Comparison of ENCODE assay signal across 31 cellular contexts in genomic region chr7:68015098-68015497, GRCh38.
"Had no signal": no experiment of that assay in that cellular context is flagged by ENCODE, and none has a peak within 500 bp of the region (broad histone marks: within the 10 kb centered on the region; RNA-seq: fewer than 3 reads in every experiment).

No MANE protein-coding gene starts in this region.

- H3K9ac ChIP-seq: KMS-11 had no signal

- H3K27ac Mint-ChIP-seq: activated CD4-positive, alpha-beta T cell treated with anti-CD3 and anti-CD28 coated beads for 36 hours; activated CD4-positive, alpha-beta T cell treated with anti-CD3 and anti-CD28 coated beads, Interleukin-2, amount 10 ng/mL, durations not matched to agents 7 days and 5 days; activated CD8-positive, alpha-beta T cell treated with anti-CD3 and anti-CD28 coated beads, Interleukin-2, amount 10 ng/mL, durations not matched to agents 7 days and 5 days; activated naive CD4-positive, alpha-beta T cell treated with anti-CD3 and anti-CD28 coated beads for 36 hours; activated naive CD4-positive, alpha-beta T cell treated with anti-CD3 and anti-CD28 coated beads, Interleukin-2, amount 50 U/mL, for 72 hours; activated T-helper 1 cell treated with anti-CD3 and anti-CD28 coated beads, Interleukin-12 subunit alpha, Interleukin-12 subunit beta, Interleukin-2, Interleukin-4 antibody, amounts not matched to agents 30 ng/mL and 10 ng/mL and 1 ng/mL, durations not matched to agents 14 hours and 24 hours and 36 hours; WTC11 had no signal

- H3K27me3 ChIP-seq: adrenal gland, body of pancreas, breast epithelium, Peyer's patch, SJSA1 had no signal

- H3K4me2 ChIP-seq: KMS-11 had no signal

- H3K4me1 ChIP-seq: body of pancreas, breast epithelium, Peyer's patch, SJSA1 had no signal

- H3K4me3 Mint-ChIP-seq: activated CD4-positive, alpha-beta T cell treated with anti-CD3 and anti-CD28 coated beads for 36 hours; activated CD4-positive, alpha-beta T cell treated with anti-CD3 and anti-CD28 coated beads, Interleukin-2, amount 10 ng/mL, durations not matched to agents 7 days and 5 days; activated CD8-positive, alpha-beta T cell treated with anti-CD3 and anti-CD28 coated beads, Interleukin-2, amount 10 ng/mL, durations not matched to agents 7 days and 5 days; activated naive CD4-positive, alpha-beta T cell treated with anti-CD3 and anti-CD28 coated beads for 36 hours; activated T-cell treated with anti-CD3 and anti-CD28 coated beads, Interleukin-2, amount 50 U/mL, for 4 hours; activated T-helper 1 cell treated with anti-CD3 and anti-CD28 coated beads, Interleukin-12 subunit alpha, Interleukin-12 subunit beta, Interleukin-2, Interleukin-4 antibody, amounts not matched to agents 30 ng/mL and 10 ng/mL and 1 ng/mL, durations not matched to agents 14 hours and 24 hours and 36 hours; WTC11 had no signal

- H3K36me3 ChIP-seq: adrenal gland, breast epithelium, Peyer's patch, SJSA1 had no signal

- DNase-seq: activated CD4-positive, alpha-beta T cell treated with anti-CD3 and anti-CD28 coated beads for 36 hours; activated CD4-positive, alpha-beta T cell treated with anti-CD3 and anti-CD28 coated beads, Interleukin-2, amount 10 ng/mL, durations not matched to agents 7 days and 5 days; activated CD4-positive, alpha-beta T cell treated with anti-CD3 and anti-CD28 coated beads, Interleukin-2, amount 50 U/mL, for 48 hours; activated CD8-positive, alpha-beta memory T cell treated with anti-CD3 and anti-CD28 coated beads, Interleukin-2, amount 50 U/mL, for 4 hours; activated CD8-positive, alpha-beta T cell treated with anti-CD3 and anti-CD28 coated beads, Interleukin-2, amount 10 ng/mL, durations not matched to agents 7 days and 5 days; activated gamma-delta T cell treated with Interleukin-2 at 50 U/mL for 16 hours; activated naive CD4-positive, alpha-beta T cell treated with anti-CD3 and anti-CD28 coated beads for 36 hours; activated T-cell treated with anti-CD3 and anti-CD28 coated beads for 4 hours; activated T-cell treated with anti-CD3 and anti-CD28 coated beads, Interleukin-2, amount 50 U/mL, for 4 hours; body of pancreas; MM.1S; NCI-H187 treated with DMSO at 0.1 percent for 48 hours; NCI-H2171 treated with DMSO at 0.1 percent for 48 hours; NCI-H2227 treated with DMSO at 0.1 percent for 48 hours; NCI-H446 treated with DMSO at 0.1 percent for 48 hours; NCI-H524; PC-3; Peyer's patch; RPMI8226; SHP77 treated with DMSO at 0.1 percent for 48 hours; SW 1271; T-helper 1 cell; T-helper 2 cell; T-helper 9 cell had no signal

- H3K27ac ChIP-seq: body of pancreas, breast epithelium, KMS-11, Peyer's patch, SJSA1 had no signal

- H3K27me3 Mint-ChIP-seq: activated CD4-positive, alpha-beta T cell treated with anti-CD3 and anti-CD28 coated beads for 36 hours; activated CD4-positive, alpha-beta T cell treated with anti-CD3 and anti-CD28 coated beads, Interleukin-2, amount 10 ng/mL, durations not matched to agents 7 days and 5 days had no signal

- H3K4me1 Mint-ChIP-seq: activated CD4-positive, alpha-beta T cell treated with anti-CD3 and anti-CD28 coated beads for 36 hours; activated CD4-positive, alpha-beta T cell treated with anti-CD3 and anti-CD28 coated beads, Interleukin-2, amount 10 ng/mL, durations not matched to agents 7 days and 5 days had no signal

- H3K9me3 ChIP-seq: adrenal gland, body of pancreas, SJSA1 had no signal

- H3K4me3 ChIP-seq: adrenal gland, body of pancreas, breast epithelium, Peyer's patch, SJSA1 had no signal
